Comparison of ENCODE assay signal across 9 cellular contexts in the genomic region with DNA sequence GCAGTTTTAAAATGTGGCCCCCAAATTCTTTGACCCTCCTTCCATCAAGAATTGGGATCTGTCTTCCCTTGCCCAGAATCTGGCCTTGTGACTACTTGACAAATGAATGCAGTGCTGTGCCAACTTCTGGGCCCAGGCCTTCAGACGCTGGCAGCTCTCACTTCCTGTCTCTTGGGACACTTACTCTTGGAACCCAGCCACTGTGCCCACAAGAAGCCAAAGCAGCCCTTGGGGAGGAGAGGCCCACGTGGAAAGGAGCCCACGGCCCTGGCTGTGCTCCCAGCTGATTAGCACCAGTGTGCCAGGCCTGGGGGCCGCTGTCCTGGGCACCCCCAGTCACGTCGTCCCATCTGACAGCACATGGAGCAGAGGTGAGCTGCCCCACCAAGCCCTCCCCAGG. TPM values are rescaled to one million over a fixed set of nuclear protein-coding genes. Genes with fewer than 3 reads are reported as not detected.
DNase-seq lines count a peak whose midpoint lies in the region; ATAC-seq and TF ChIP-seq lines count a peak whose summit lies in the region.
"Had no signal": no experiment of that assay in that cellular context is flagged by ENCODE, and none has a peak within 500 bp of the region (broad histone marks: within the 10 kb centered on the region; RNA-seq: fewer than 3 reads in every experiment).

No MANE protein-coding gene starts in this region.

- H3K27ac ChIP-seq in caudate nucleus (ENCODE audit: low read depth, low read length): no peak overlapping the region
- peak overlapping the region in 1 of 2 donors; percentile 77 for H3K27ac ChIP-seq in lung (ENCODE audit: low read depth in 1 of 2, low read length in 1 of 2)

- H3K4me3 ChIP-seq in BE2C (ENCODE audit: low read depth, low read length) (no peak overlapping the region), lung (no peak overlapping the region)

- DNase-seq in BE2C: peak; percentile 32
- peak; percentile 68 for DNase-seq in NCI-H1092 treated with DMSO at 0.1 percent for 48 hours (lab: John Stamatoyannopoulos, UW)
- peak in 56 of 61 donors; percentile 7 to 87 (median 46) for DNase-seq in caudate nucleus (lab: John Stamatoyannopoulos, UW)
- DNase-seq in lung (ENCODE audit: low spot score): peak; percentile 76
- DNase-seq in DMS114 treated with DMSO at 0.1 percent for 48 hours (lab: John Stamatoyannopoulos, UW; ENCODE audit: unreplicated experiment): no peak
- DNase-seq in NCI-H2227 treated with DMSO at 0.1 percent for 48 hours (lab: John Stamatoyannopoulos, UW): no peak
- no peak for DNase-seq in NCI-H187 treated with DMSO at 0.1 percent for 48 hours (lab: John Stamatoyannopoulos, UW)
- DNase-seq in NCI-H748 treated with DMSO at 0.1 percent for 48 hours (lab: John Stamatoyannopoulos, UW): no peak
- DNase-seq: effector CD8-positive, alpha-beta T cell had no signal

- ATAC-seq in lung (ENCODE audit: insufficient read depth, low FRiP score): peak; percentile 44

- H3K36me3 ChIP-seq in BE2C: no peaks in the 10 kb centered on the region
- no peaks in the 10 kb centered on the region for H3K36me3 ChIP-seq in lung (ENCODE audit: control insufficient read depth in 2 of 2, insufficient read depth in 2 of 2, low read length in 2 of 2)

- H3K4me1 ChIP-seq in BE2C (no peaks in the 10 kb centered on the region; the same call in 1 of the 2 replicates), lung (ENCODE audit: control insufficient read depth in 2 of 2, insufficient read depth in 2 of 2, low read length in 2 of 2) (peaks cover 3 to 12% of the 10 kb centered on the region in 2 donors)

- TF ChIP-seq CTCF in BE2C (IDR thresholded peaks at IDR 0.05; ENCODE audit: low read depth, low read length) (no peak), lung (IDR thresholded peaks at IDR 0.05; ENCODE audit: control extremely low read depth, extremely low read depth) (no peak)

- H3K27me3 ChIP-seq in BE2C (no peaks in the 10 kb centered on the region), lung (ENCODE audit: control insufficient read depth, insufficient read depth) (no peaks in the 10 kb centered on the region)

- 8 to 17% methylated on average over 6 of the region's 6 CpGs for WGBS in lung, 2 donors

- H3K9me3 ChIP-seq in BE2C: no peaks in the 10 kb centered on the region
- H3K9me3 ChIP-seq in lung (ENCODE audit: control insufficient read depth in 2 of 2, insufficient read depth in 1 of 2, low read length in 1 of 2): no peaks in the 10 kb centered on the region

RNA-seq across cellular contexts. Expression of gene RPL37A, which starts 56.6 kb away (rescaled TPM):
- 3,146 TPM for polyA plus RNA-seq in BE2C (2012; ENCODE audit: insufficient read depth, insufficient read length, low read depth)
- 1,000 to 10,000 TPM; 2,015 to 2,219 TPM for total RNA-seq in lung
- polyA plus RNA-seq in lung: 1,000 to 10,000 TPM; 3,426 to 4,048 TPM

Comparison
In these comparisons a context has a peak if more than half of its experiments do, and no peak if none do; other contexts are left out.
1. DNase-seq: peak in BE2C (single experiment), NCI-H1092 treated with DMSO at 0.1 percent for 48 hours (single experiment), caudate nucleus (56 of 61) and lung (single experiment); none in DMS114 treated with DMSO at 0.1 percent for 48 hours (single experiment), NCI-H2227 treated with DMSO at 0.1 percent for 48 hours (single experiment), NCI-H187 treated with DMSO at 0.1 percent for 48 hours (single experiment) and NCI-H748 treated with DMSO at 0.1 percent for 48 hours (single experiment).